ENCODE assay signal across 8 cellular contexts in the genomic region with DNA sequence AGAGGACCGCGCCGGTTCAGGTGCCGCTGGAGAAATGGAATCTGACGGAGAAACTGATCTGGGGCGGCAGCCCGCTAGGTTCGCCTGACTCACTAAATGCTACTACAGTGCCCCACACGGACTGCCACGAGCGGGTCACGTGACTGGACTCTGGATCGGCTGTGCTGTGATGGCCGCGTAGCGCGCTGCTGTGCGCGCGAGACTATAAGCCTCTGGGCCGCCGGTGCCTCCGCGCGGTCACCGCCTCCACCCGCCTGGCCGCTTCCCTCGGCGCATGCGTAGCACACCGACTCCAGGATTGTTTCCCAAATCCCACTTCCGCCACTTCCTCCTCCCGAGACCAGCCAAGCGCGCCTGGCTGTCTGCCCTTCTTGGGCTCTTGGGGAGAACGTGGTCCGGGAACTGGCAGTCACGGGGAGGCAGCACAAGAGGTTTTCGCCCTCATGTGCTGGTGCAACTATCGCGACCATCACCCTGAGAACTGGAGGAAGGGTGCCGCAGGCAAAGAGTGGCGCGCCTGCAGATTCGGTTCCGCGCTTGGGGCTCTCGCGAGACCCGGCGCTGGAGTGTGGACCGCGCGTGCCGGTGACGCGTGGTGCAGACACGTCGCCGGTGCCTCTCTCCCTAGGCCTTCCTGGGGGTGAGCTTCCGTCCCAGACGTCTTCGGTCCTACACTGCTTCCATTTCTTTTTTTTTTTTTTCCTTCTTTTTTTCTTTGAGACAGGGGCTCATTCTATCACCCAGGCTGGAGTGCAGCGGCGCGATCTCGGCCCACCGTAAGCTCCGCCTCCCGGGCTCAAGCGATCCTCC. TPM values are rescaled to one million over a fixed set of nuclear protein-coding genes. Genes with fewer than 3 reads are reported as not detected.
DNase-seq lines count a peak whose midpoint lies in the region; ATAC-seq and TF ChIP-seq lines count a peak whose summit lies in the region.

No MANE protein-coding gene starts in this region.

- ATAC-seq in GM21447 (IDR thresholded peaks at IDR 0.05; ENCODE audit: unreplicated experiment): peak; percentile 61

- no peaks in the 10 kb centered on the region for H3K9me3 ChIP-seq in HUES64 (ENCODE audit: insufficient read depth, low read depth, low read length)
- H3K9me3 ChIP-seq in OCI-LY1 (ENCODE audit: low read length): no peaks in the 10 kb centered on the region

- no peaks in the 10 kb centered on the region for H3K27me3 ChIP-seq in HUES64 (ENCODE audit: insufficient read depth, low read length)
- no peaks in the 10 kb centered on the region for H3K27me3 ChIP-seq in OCI-LY1 (ENCODE audit: insufficient read depth, low read length)

- no peak overlapping the region for H2AFZ ChIP-seq in OCI-LY1 (ENCODE audit: low read length)

- DNase-seq in D341Med (ENCODE audit: low spot score) (peak; percentile 99), activated T-cell treated with anti-CD3 and anti-CD28 coated beads for 4 hours (peak; percentile 83), epithelial cell of prostate (ENCODE audit: low read depth, low spot score) (peak; percentile 87), mucosa of gallbladder (ENCODE audit: low spot score) (peak; percentile 97)
- peak; percentile 85 for DNase-seq in stimulated activated CD8-positive, alpha-beta memory T cell treated with anti-CD3 and anti-CD28 coated beads, Interleukin-4, amount 100 ng/mL, for 24 hours (ENCODE audit: low read depth)

- H3F3A ChIP-seq in OCI-LY1 (ENCODE audit: insufficient read depth, low read length): no peaks in the 10 kb centered on the region; the same call in 1 of the 2 replicates

- H3K36me3 ChIP-seq in HUES64 (ENCODE audit: insufficient read depth, low read length) (peaks cover 6% of the 10 kb centered on the region; the same call in 1 of the 2 replicates), OCI-LY1 (ENCODE audit: insufficient read depth, low read length) (no peaks in the 10 kb centered on the region)

- peak overlapping the region; percentile 99 for H3K27ac ChIP-seq in HUES64 (ENCODE audit: low read depth, low read length)
- H3K27ac ChIP-seq in OCI-LY1 (ENCODE audit: low read depth, low read length, poor library complexity, severe bottlenecking): peak overlapping the region; percentile 92
- H3K27ac ChIP-seq in epithelial cell of prostate: peak overlapping the region; percentile 93

- H3K4me1 ChIP-seq in HUES64 (ENCODE audit: insufficient read depth, low read length): peaks cover 3% of the 10 kb centered on the region; the same call in 1 of the 2 replicates
- H3K4me1 ChIP-seq in OCI-LY1 (ENCODE audit: insufficient read depth, low read length, severe bottlenecking): peaks cover 33% of the 10 kb centered on the region

- WGBS in HUES64: under 1% methylated on average over 72 of the region's 72 CpGs

- H3K9ac ChIP-seq in HUES64 (ENCODE audit: low read depth, low read length) (peak overlapping the region; percentile 98), OCI-LY1 (ENCODE audit: low read length) (peak overlapping the region; percentile 75)

- no peaks in the 10 kb centered on the region for H3K9me2 ChIP-seq in OCI-LY1 (ENCODE audit: low read depth, low read length)

- no peaks in the 10 kb centered on the region for H3K79me2 ChIP-seq in OCI-LY1 (ENCODE audit: insufficient read depth, low read length)

- peak overlapping the region; percentile 72 for H3K4me2 ChIP-seq in OCI-LY1 (ENCODE audit: low read length)

- H4K20me1 ChIP-seq in OCI-LY1 (ENCODE audit: insufficient read depth, low read length): no peaks in the 10 kb centered on the region

- no peak for TF ChIP-seq CTCF in OCI-LY1 (IDR thresholded peaks at IDR 0.05; ENCODE audit: low read length)

- H3K4me3 ChIP-seq in HUES64 (ENCODE audit: low read length): peak overlapping the region; percentile 75
- H3K4me3 ChIP-seq in OCI-LY1 (ENCODE audit: low read depth, low read length, poor library complexity, severe bottlenecking): peak overlapping the region; percentile 63

RNA-seq across cellular contexts. Expression of a gene that starts 35.8 kb away (rescaled TPM):
- polyA plus RNA-seq in HUES64 (2013, experiment 1 of 2): 62.4 TPM
- polyA plus RNA-seq in HUES64 (2013, experiment 2 of 2): 60.3 TPM
- total RNA-seq in mucosa of gallbladder: 6.4 TPM

Comparison
In these comparisons a context has a peak if more than half of its experiments do, and no peak if none do; other contexts are left out.
1. Peak in every context shown above with its lines: DNase-seq, ATAC-seq, H3K4me3 ChIP-seq and H3K27ac ChIP-seq.